17 cellular contexts compared by ENCODE assay signal in genomic region chr5:173429489-173430150, GRCh38.
"Had no signal": no experiment of that assay in that cellular context is flagged by ENCODE, and none has a peak within 500 bp of the region (broad histone marks: within the 10 kb centered on the region; RNA-seq: fewer than 3 reads in every experiment).

No MANE protein-coding gene starts in this region.

- H3K27me3 Mint-ChIP-seq: activated naive CD8-positive, alpha-beta T cell treated with anti-CD3 and anti-CD28 coated beads for 36 hours had no signal

- H3K36me3 Mint-ChIP-seq: activated naive CD8-positive, alpha-beta T cell treated with anti-CD3 and anti-CD28 coated beads for 36 hours; naive thymus-derived CD4-positive, alpha-beta T cell; stimulated activated effector memory CD8-positive, alpha-beta T cell treated with anti-CD3 and anti-CD28 coated beads, Interleukin-12 subunit alpha, Interleukin-12 subunit beta, amount 100 ng/mL, for 72 hours had no signal

- H3K9me3 ChIP-seq: breast epithelium, mucosa of descending colon had no signal

- FAIRE-seq: keratinocyte had no signal

- H3K79me2 ChIP-seq: hepatocyte, parathyroid adenoma had no signal

- ATAC-seq: activated CD8-positive, alpha-beta T cell treated with anti-CD3 and anti-CD28 coated beads, Interleukin-2, amount 10 ng/mL, durations not matched to agents 7 days and 5 days; activated T-cell treated with anti-CD3 and anti-CD28 coated beads, Interleukin-2, amount 50 U/mL, for 72 hours; left lung; mucosa of descending colon; naive thymus-derived CD4-positive, alpha-beta T cell; stimulated activated effector memory CD8-positive, alpha-beta T cell treated with anti-CD3 and anti-CD28 coated beads, Interleukin-12 subunit alpha, Interleukin-12 subunit beta, amount 100 ng/mL, for 72 hours had no signal

- H3K4me1 Mint-ChIP-seq: activated naive CD8-positive, alpha-beta T cell treated with anti-CD3 and anti-CD28 coated beads for 36 hours; naive thymus-derived CD4-positive, alpha-beta T cell; stimulated activated effector memory CD8-positive, alpha-beta T cell treated with anti-CD3 and anti-CD28 coated beads, Interleukin-12 subunit alpha, Interleukin-12 subunit beta, amount 100 ng/mL, for 72 hours had no signal

- DNase-seq: activated CD4-positive, alpha-beta T cell treated with anti-CD3 and anti-CD28 coated beads for 48 hours; activated CD8-positive, alpha-beta memory T cell treated with anti-CD3 and anti-CD28 coated beads, Interleukin-2, amount 50 U/mL, for 48 hours; activated CD8-positive, alpha-beta T cell treated with anti-CD3 and anti-CD28 coated beads, Interleukin-2, amount 10 ng/mL, durations not matched to agents 7 days and 5 days; activated naive CD8-positive, alpha-beta T cell treated with anti-CD3 and anti-CD28 coated beads for 36 hours; activated T-cell treated with anti-CD3 and anti-CD28 coated beads, Interleukin-2, amount 50 U/mL, for 72 hours; dermis blood vessel endothelial cell; left lung; mammary epithelial cell; mucosa of descending colon; naive thymus-derived CD4-positive, alpha-beta T cell; stimulated activated CD4-positive, alpha-beta T cell treated with anti-CD3 and anti-CD28 coated beads, Interleukin-12 subunit alpha, Interleukin-12 subunit beta, amount 100 ng/mL, for 4 hours; stimulated activated CD4-positive, alpha-beta T cell treated with anti-CD3 and anti-CD28 coated beads, Interleukin-2, amount 100 ng/mL, for 24 hours had no signal

- H3K9ac ChIP-seq: parathyroid adenoma had no signal

- H2AFZ ChIP-seq: hepatocyte, parathyroid adenoma had no signal

- H3K4me3 Mint-ChIP-seq: activated CD8-positive, alpha-beta T cell treated with anti-CD3 and anti-CD28 coated beads, Interleukin-2, amount 10 ng/mL, durations not matched to agents 7 days and 5 days; activated naive CD8-positive, alpha-beta T cell treated with anti-CD3 and anti-CD28 coated beads for 36 hours; activated T-cell treated with anti-CD3 and anti-CD28 coated beads, Interleukin-2, amount 50 U/mL, for 72 hours; naive thymus-derived CD4-positive, alpha-beta T cell; stimulated activated effector memory CD8-positive, alpha-beta T cell treated with anti-CD3 and anti-CD28 coated beads, Interleukin-12 subunit alpha, Interleukin-12 subunit beta, amount 100 ng/mL, for 72 hours had no signal

- H3K36me3 ChIP-seq: breast epithelium, left lung had no signal

- H3K27ac ChIP-seq: breast epithelium, hepatocyte, left lung, parathyroid adenoma had no signal

- H3K27ac Mint-ChIP-seq: activated CD8-positive, alpha-beta T cell treated with anti-CD3 and anti-CD28 coated beads, Interleukin-2, amount 10 ng/mL, durations not matched to agents 7 days and 5 days; activated naive CD8-positive, alpha-beta T cell treated with anti-CD3 and anti-CD28 coated beads for 36 hours; activated T-cell treated with anti-CD3 and anti-CD28 coated beads, Interleukin-2, amount 50 U/mL, for 72 hours; naive thymus-derived CD4-positive, alpha-beta T cell; stimulated activated effector memory CD8-positive, alpha-beta T cell treated with anti-CD3 and anti-CD28 coated beads, Interleukin-12 subunit alpha, Interleukin-12 subunit beta, amount 100 ng/mL, for 72 hours had no signal

- H3K4me3 ChIP-seq: breast epithelium, hepatocyte, left lung, mucosa of descending colon had no signal

- H3K4me1 ChIP-seq: breast epithelium, left lung, parathyroid adenoma had no signal

- H3K4me2 ChIP-seq: hepatocyte had no signal

- H3K27me3 ChIP-seq: breast epithelium, hepatocyte had no signal
